ENCODE assay signal across 1 cellular context in genomic region chr10:78033623-78034470, GRCh38.
TF ChIP-seq lines count a peak whose summit lies in the region.

Gene RPS24, plus strand, starts transcription at chr10:78033863. Its CDS starts 39 bp downstream, at chr10:78033902.

TF ChIP-seq in A549, 52 proteins besides CTCF, POLR2A, EP300 and RAD21 (continued from another document):
- TF ChIP-seq HDAC2 (IDR thresholded peaks at IDR 0.05) (no peak), EHF (CRISPR knock-in tag; IDR thresholded peaks at IDR 0.05) (no peak), FOXS1 (CRISPR knock-in tag; IDR thresholded peaks at IDR 0.05) (no peak), JUN (IDR thresholded peaks at IDR 0.05) (peak; percentile 95 to 99), TP53 (CRISPR knock-in tag; IDR thresholded peaks at IDR 0.05) (no peak), MAFK (IDR thresholded peaks at IDR 0.05; ENCODE audit: partially characterized antibody) (no peak), SREBF2 (IDR thresholded peaks at IDR 0.05) (no peak), POLR2AphosphoS2 (conservative IDR thresholded peaks at IDR 0.05; ENCODE audit: low read length) (no peak), CBX2 (IDR thresholded peaks at IDR 0.05; ENCODE audit: borderline replicate concordance, low read depth) (no peak), EHMT2 (IDR thresholded peaks at IDR 0.05; ENCODE audit: low read depth) (no peak), MAX (IDR thresholded peaks at IDR 0.05) (peak; percentile 98), HEYL (CRISPR knock-in tag; IDR thresholded peaks at IDR 0.05) (no peak), FOSB (CRISPR knock-in tag; IDR thresholded peaks at IDR 0.05) (no peak), REST (IDR thresholded peaks at IDR 0.05) (no peak), HOXA7 (CRISPR knock-in tag; IDR thresholded peaks at IDR 0.05) (no peak), BCL3 (IDR thresholded peaks at IDR 0.05) (peak; percentile 98), RCOR1 (IDR thresholded peaks at IDR 0.05; ENCODE audit: low read depth, low read length) (no peak), HMGXB4 (CRISPR knock-in tag; IDR thresholded peaks at IDR 0.05; ENCODE audit: borderline replicate concordance) (no peak)
